In genomic region chr4:11518754-11519153, GRCh38 we compare ENCODE assay signal across 34 cellular contexts.
DNase-seq lines count a peak whose midpoint lies in the region; ATAC-seq, FAIRE-seq and TF ChIP-seq lines count a peak whose summit lies in the region.
"Had no signal": no experiment of that assay in that cellular context is flagged by ENCODE, and none has a peak within 500 bp of the region (broad histone marks: within the 10 kb centered on the region; RNA-seq: fewer than 3 reads in every experiment).

No MANE protein-coding gene starts in this region.

- H2BK120ac ChIP-seq in IMR-90 (ENCODE audit: low read depth, low read length) = no peak overlapping the region

- no peak overlapping the region for H4K5ac ChIP-seq in IMR-90 (ENCODE audit: low read depth, low read length)

- no peak overlapping the region for H3K4ac ChIP-seq in IMR-90 (ENCODE audit: low read depth, low read length)

- no peak overlapping the region for H4K91ac ChIP-seq in IMR-90 (ENCODE audit: insufficient read depth, low read depth, low read length)

- no peak overlapping the region for H2BK20ac ChIP-seq in IMR-90 (ENCODE audit: low read depth, low read length)

- BruUV-seq in HepG2 (replicated peaks; lab: Mats Ljungman, UMichigan) (no TSS peak), IMR-90 (replicated peaks; lab: Mats Ljungman, UMichigan) (no TSS peak), K562 (replicated peaks; lab: Mats Ljungman, UMichigan) (no TSS peak)

- no peak for ATAC-seq in HepG2
- no peak for ATAC-seq in right lobe of liver
- ATAC-seq in A549 = no peak
- no peak for ATAC-seq in IMR-90 (ENCODE audit: low read depth)
- ATAC-seq in K562 = no peak
- ATAC-seq in HG03571 (IDR thresholded peaks at IDR 0.05; ENCODE audit: unreplicated experiment) = no peak
- no peak for ATAC-seq in body of pancreas
- ATAC-seq: CD8-positive, alpha-beta T cell had no signal

- H3K14ac ChIP-seq in IMR-90 (replicated peaks; ENCODE audit: low read depth, low read length) = no peak overlapping the region

- DNase-seq in HepG2 (ENCODE audit: low spot score) (no peak), right lobe of liver (no peak), A549 (ENCODE audit: low read depth in 1 of 2, low spot score in 1 of 2) (no peak), IMR-90 (no peak), K562 (ENCODE audit: extremely low read depth in 1 of 4, low spot score in 3 of 4) (no peak), iPS-NIHi11 (ENCODE audit: low spot score) (no peak), body of pancreas (no peak)
- DNase-seq: 8988T; ACHN; AML-193; BE2C; C1 segment of cervical spinal cord; Caco-2; Calu3; CD4-positive, alpha-beta memory T cell; CD4-positive, alpha-beta T cell; CD4-positive, CD25-positive, alpha-beta regulatory T cell; CD8-positive, alpha-beta memory T cell; CD8-positive, alpha-beta T cell; COR-L47; DMS 273 treated with DMSO at 0.1 percent for 48 hours; DMS153; DMS53; DMS79; DMS79 treated with DMSO at 0.1 percent for 48 hours; DND-41; EL had no signal

- no peak overlapping the region for H2BK5ac ChIP-seq in IMR-90 (ENCODE audit: low read depth, low read length, poor library complexity, severe bottlenecking)

- CTCF ChIA-PET in HepG2 (lab: Yijun Ruan, JAX; ENCODE audit: low intra/inter-chr PET ratio, low total read pairs) = no interaction called here
- CTCF ChIA-PET in A549 (lab: Yijun Ruan, JAX) = no interaction called here
- CTCF ChIA-PET in IMR-90 (lab: Yijun Ruan, JAX) = no interaction called here
- CTCF ChIA-PET in K562 (lab: Yijun Ruan, JAX; ENCODE audit: low intra/inter-chr PET ratio) = no interaction called here

- no peaks in the 10 kb centered on the region for H3K9me1 ChIP-seq in IMR-90 (ENCODE audit: insufficient read depth, low read length)
- H3K9me1 ChIP-seq in K562 (ENCODE audit: control insufficient read depth, insufficient read depth, low read length) = no peaks in the 10 kb centered on the region

- H2AK9ac ChIP-seq in IMR-90 (replicated peaks; ENCODE audit: low read depth, low read length, poor library complexity) = no peak overlapping the region

- dilution Hi-C loops in IMR-90 (cut with HindIII; ENCODE audit: low sequenced_read_pairs, unreplicated experiment) = no loop called here

- H2AK5ac ChIP-seq in IMR-90 (ENCODE audit: low read depth, low read length) = no peak overlapping the region

- WGBS in HepG2 (ENCODE audit: low lambda C conversion rate) = 7% methylated on average over 1 of the region's 1 CpG
- 40% methylated on average over 1 of the region's 1 CpG for WGBS in right lobe of liver (ENCODE audit: insufficient coverage, low coverage, low lambda C conversion rate, missing lambda C conversion rate)
- WGBS in A549 (ENCODE audit: missing lambda C conversion rate) = 8% methylated on average over 1 of the region's 1 CpG
- no CpG with 5 or more reads among the region's 1 CpG for WGBS in IMR-90 (ENCODE audit: extremely low coverage in 2 of 2, insufficient read length in 1 of 2), 2 experiments
- 0% methylated on average over 1 of the region's 1 CpG for WGBS in K562 (ENCODE audit: insufficient coverage, low coverage, missing lambda C conversion rate)
- WGBS in body of pancreas, 2 donors = 50 to 59% methylated on average over 1 of the region's 1 CpG

- H3K27me3 ChIP-seq in HepG2 (ENCODE audit: control insufficient read depth in 1 of 2, insufficient read depth in 2 of 2, low read length in 2 of 2) (no peaks in the 10 kb centered on the region), right lobe of liver (no peaks in the 10 kb centered on the region), IMR-90 (ENCODE audit: control insufficient read depth, insufficient read depth, low read length) (no peaks in the 10 kb centered on the region; the same call in 1 of the 2 replicates), K562 (ENCODE audit: control insufficient read depth in 2 of 2, insufficient read depth in 2 of 2, low read length in 2 of 2) (no peaks in the 10 kb centered on the region), body of pancreas (no peaks in the 10 kb centered on the region)
- H3K27me3 ChIP-seq: BE2C; BLaER1; BLaER1 treated with 17β-estradiol and CSF1 and Interleukin-3, amounts not matched to agents 10 nM and 100 nM had no signal

- H3K4me1 ChIP-seq in HepG2 (ENCODE audit: insufficient read depth, low read length) = no peaks in the 10 kb centered on the region
- H3K4me1 ChIP-seq in right lobe of liver = no peaks in the 10 kb centered on the region
- H3K4me1 ChIP-seq in A549 = no peaks in the 10 kb centered on the region
- H3K4me1 ChIP-seq in IMR-90 (ENCODE audit: control insufficient read depth, insufficient read depth, low read length) = no peaks in the 10 kb centered on the region
- H3K4me1 ChIP-seq in K562 (replicated peaks in 1 of 2; ENCODE audit: control insufficient read depth in 2 of 2, insufficient read depth in 2 of 2, low read length in 2 of 2) = no peaks in the 10 kb centered on the region
- H3K4me1 ChIP-seq in body of pancreas = no peaks in the 10 kb centered on the region
- H3K4me1 ChIP-seq: BE2C, BLaER1, Caco-2 had no signal

- H3K79me1 ChIP-seq in IMR-90 (ENCODE audit: low read depth in 1 of 2, low read length in 2 of 2) = no peaks in the 10 kb centered on the region

- in situ Hi-C loops in HepG2 (cut with HindIII; ENCODE audit: extremely low pct_ligation_motif_present, low pct_unique_long_range_greater_than_20kb) (no loop called here), IMR-90 (cut with MboI; ENCODE audit: low sequenced_read_pairs) (no loop called here), K562 (cut with MboI) (no loop called here)

- H3K79me2 ChIP-seq in HepG2 (ENCODE audit: insufficient read depth, low read length) (no peaks in the 10 kb centered on the region), K562 (ENCODE audit: control insufficient read depth, insufficient read depth, low read length) (no peaks in the 10 kb centered on the region)

- H2BK15ac ChIP-seq in IMR-90 (ENCODE audit: low read depth, low read length) = no peak overlapping the region

- H3K9me3 ChIP-seq in HepG2 (ENCODE audit: low read length) = peaks cover 15% of the 10 kb centered on the region
- H3K9me3 ChIP-seq in right lobe of liver = no peaks in the 10 kb centered on the region
- no peaks in the 10 kb centered on the region for H3K9me3 ChIP-seq in A549
- H3K9me3 ChIP-seq in IMR-90 (ENCODE audit: control insufficient read depth, insufficient read depth, low read length) = no peaks in the 10 kb centered on the region
- H3K9me3 ChIP-seq in K562 (replicated peaks; ENCODE audit: control insufficient read depth, insufficient read depth, low read depth, low read length) = no peaks in the 10 kb centered on the region
- no peaks in the 10 kb centered on the region for H3K9me3 ChIP-seq in body of pancreas
- H3K9me3 ChIP-seq: BE2C; BLaER1; BLaER1 treated with 17β-estradiol and CSF1 and Interleukin-3, amounts not matched to agents 10 nM and 100 nM; Caco-2 had no signal

- POLR2A ChIA-PET in HepG2 (lab: Yijun Ruan, JAX) = no interaction called here
- POLR2A ChIA-PET in A549 (lab: Yijun Ruan, JAX) = no interaction called here
- POLR2A ChIA-PET in IMR-90 (lab: Charles Lee; ENCODE audit: unreplicated experiment) = no interaction called here
- POLR2A ChIA-PET in K562 (lab: Yijun Ruan, JAX) = no interaction called here

- intact Hi-C loops in HepG2 (cut with micrococcal nuclease; ENCODE audit: unreplicated experiment) (no loop called here), right lobe of liver (cut with DNase I) (no loop called here), IMR-90 (cut with micrococcal nuclease) (no loop called here), K562 (cut with micrococcal nuclease) (no loop called here), body of pancreas (cut with DNase I) (no loop called here)

- H3K27ac ChIP-seq in HepG2 (ENCODE audit: extremely low read length, insufficient read depth, low read length) (no peak overlapping the region), right lobe of liver (no peak overlapping the region), A549 (no peak overlapping the region), IMR-90 (ENCODE audit: insufficient read depth, low read length) (no peak overlapping the region), K562 (ENCODE audit: extremely low read depth, low read depth, low read length) (no peak overlapping the region), body of pancreas (no peak overlapping the region)
- H3K27ac ChIP-seq: 22Rv1; BLaER1; BLaER1 treated with 17β-estradiol and CSF1 and Interleukin-3, amounts not matched to agents 10 nM and 100 nM; C4-2B had no signal

- no peak for TF ChIP-seq CTCF in HepG2 (CRISPR knock-in tag; IDR thresholded peaks at IDR 0.05)
- no peak for TF ChIP-seq CTCF in right lobe of liver (IDR thresholded peaks at IDR 0.05)
- no peak for TF ChIP-seq CTCF in A549 (IDR thresholded peaks at IDR 0.05)
- no peak for TF ChIP-seq CTCF in IMR-90 (conservative IDR thresholded peaks at IDR 0.05; ENCODE audit: low read depth, low read length)
- TF ChIP-seq CTCF in K562 (IDR thresholded peaks at IDR 0.05 in 2 of 3, conservative IDR thresholded peaks at IDR 0.05 in 1 of 3; ENCODE audit: insufficient read depth in 2 of 3, low read depth in 1 of 3, low read length in 3 of 3) = no peak
- no peak for TF ChIP-seq CTCF in body of pancreas (IDR thresholded peaks at IDR 0.05)

- FAIRE-seq in HepG2 (lab: Jason Lieb, UNC) (no peak), A549 (lab: Jason Lieb, UNC) (no peak), K562 (lab: Jason Lieb, UNC) (no peak)
- FAIRE-seq: A204.1, D721Med had no signal

- H3K56ac ChIP-seq in IMR-90 (ENCODE audit: extremely low read depth, insufficient read depth, low read length) = no peak overlapping the region

- H3K36me3 ChIP-seq in HepG2 (replicated peaks in 1 of 2; ENCODE audit: control insufficient read depth in 1 of 2, insufficient read depth in 2 of 2, low read length in 2 of 2) (no peaks in the 10 kb centered on the region), right lobe of liver (no peaks in the 10 kb centered on the region), IMR-90 (ENCODE audit: control insufficient read depth, insufficient read depth, low read length) (no peaks in the 10 kb centered on the region), K562 (ENCODE audit: control insufficient read depth, insufficient read depth, low read length) (no peaks in the 10 kb centered on the region), body of pancreas (replicated peaks in 1 of 2; ENCODE audit: insufficient read depth in 1 of 2, low read depth in 2 of 2) (no peaks in the 10 kb centered on the region)
- H3K36me3 ChIP-seq: BE2C; BLaER1; BLaER1 treated with 17β-estradiol and CSF1 and Interleukin-3, amounts not matched to agents 10 nM and 100 nM had no signal

- H2AFZ ChIP-seq in HepG2 (ENCODE audit: low read length) (no peak overlapping the region), IMR-90 (replicated peaks; ENCODE audit: low read length, poor library complexity) (no peak overlapping the region), K562 (ENCODE audit: low read depth, low read length) (no peak overlapping the region)

- TF ChIP-seq RAD21 in HepG2 (CRISPR knock-in tag; IDR thresholded peaks at IDR 0.05) (no peak), A549 (conservative IDR thresholded peaks at IDR 0.05 in 1 of 2, IDR thresholded peaks at IDR 0.05 in 1 of 2) (no peak), IMR-90 (IDR thresholded peaks at IDR 0.05; ENCODE audit: low read length) (no peak), K562 (CRISPR knock-in tag; conservative IDR thresholded peaks at IDR 0.05 in 1 of 2, IDR thresholded peaks at IDR 0.05 in 1 of 2) (no peak)

- TF ChIP-seq EP300 in HepG2 (IDR thresholded peaks at IDR 0.05; ENCODE audit: low read depth in 2 of 2, low read length in 2 of 2) (no peak), HepG2 (CRISPR knock-in tag; IDR thresholded peaks at IDR 0.05; ENCODE audit: borderline replicate concordance) (no peak), A549 (IDR thresholded peaks at IDR 0.05) (no peak), K562 (IDR thresholded peaks at IDR 0.05; ENCODE audit: low read length) (no peak)

- no peak overlapping the region for H4K8ac ChIP-seq in IMR-90 (ENCODE audit: low read depth in 2 of 2, low read length in 2 of 2)

- no peak overlapping the region for H3K23ac ChIP-seq in IMR-90 (ENCODE audit: low read depth, low read length)

- no peak overlapping the region for H3K18ac ChIP-seq in IMR-90 (ENCODE audit: low read depth, low read length)

- no peak overlapping the region for H3K4me2 ChIP-seq in HepG2 (ENCODE audit: low read depth, low read length)
- no peak overlapping the region for H3K4me2 ChIP-seq in A549
- H3K4me2 ChIP-seq in IMR-90 (ENCODE audit: low read depth, low read length) = no peak overlapping the region
- H3K4me2 ChIP-seq in K562 (ENCODE audit: insufficient read depth, low read length) = no peak overlapping the region
- H3K4me2 ChIP-seq: BLaER1; BLaER1 treated with 17β-estradiol and CSF1 and Interleukin-3, amounts not matched to agents 10 nM and 100 nM had no signal

- H3K9ac ChIP-seq in HepG2 (ENCODE audit: insufficient read depth, low read depth, low read length) (no peak overlapping the region), IMR-90 (ENCODE audit: low read depth, low read length) (no peak overlapping the region), K562 (ENCODE audit: insufficient read depth in 1 of 2, low read depth in 2 of 2, low read length in 2 of 2) (no peak overlapping the region)
- H3K9ac ChIP-seq: BLaER1; BLaER1 treated with 17β-estradiol and CSF1 and Interleukin-3, amounts not matched to agents 10 nM and 100 nM had no signal

- H4K20me1 ChIP-seq in HepG2 (ENCODE audit: insufficient read depth, low read length) (no peaks in the 10 kb centered on the region), IMR-90 (ENCODE audit: insufficient read depth, low read length) (no peaks in the 10 kb centered on the region), K562 (replicated peaks; ENCODE audit: control insufficient read depth, insufficient read depth, low read length) (no peaks in the 10 kb centered on the region)
- H4K20me1 ChIP-seq: BLaER1; BLaER1 treated with 17β-estradiol and CSF1 and Interleukin-3, amounts not matched to agents 10 nM and 100 nM had no signal

- no peak overlapping the region for H3K4me3 ChIP-seq in HepG2 (replicated peaks in 1 of 3; ENCODE audit: insufficient read depth in 1 of 3, low read depth in 2 of 3, low read length in 3 of 3)
- H3K4me3 ChIP-seq in right lobe of liver = no peak overlapping the region
- H3K4me3 ChIP-seq in A549 = no peak overlapping the region
- H3K4me3 ChIP-seq in IMR-90 (ENCODE audit: insufficient read depth, low read depth, low read length) = no peak overlapping the region
- H3K4me3 ChIP-seq in K562 = no peak overlapping the region
- no peak overlapping the region for H3K4me3 ChIP-seq in body of pancreas
- H3K4me3 ChIP-seq: BLaER1; BLaER1 treated with 17β-estradiol and CSF1 and Interleukin-3, amounts not matched to agents 10 nM and 100 nM had no signal

- TF ChIP-seq POLR2A in HepG2 (IDR thresholded peaks at IDR 0.05; ENCODE audit: insufficient read depth in 1 of 2, low read depth in 2 of 2, low read length in 2 of 2) (no peak), right lobe of liver (IDR thresholded peaks at IDR 0.05) (no peak), A549 (IDR thresholded peaks at IDR 0.05; ENCODE audit: low read length) (no peak), IMR-90 (IDR thresholded peaks at IDR 0.05; ENCODE audit: low read depth, low read length) (no peak), K562 (conservative IDR thresholded peaks at IDR 0.05) (no peak), body of pancreas (IDR thresholded peaks at IDR 0.05) (no peak)

Comparison
In these comparisons a context has a peak if more than half of its experiments do, and no peak if none do; other contexts are left out.
1. Of the 241 proteins assayed by ChIP-seq in both HepG2 and K562: peak only in HepG2: none; only in K562: none; in both: MAFF and MAFK; in neither: 239.